ENCODE assay signal across 39 cellular contexts in genomic region chr2:124296470-124296869, GRCh38.
"Had no signal": no experiment of that assay in that cellular context is flagged by ENCODE, and none has a peak within 500 bp of the region (broad histone marks: within the 10 kb centered on the region; RNA-seq: fewer than 3 reads in every experiment).

No MANE protein-coding gene starts in this region.

- H3K27ac Mint-ChIP-seq: activated B cell treated with CpG ODN at 0.5 μM for 24 hours; activated CD4-positive, alpha-beta memory T cell treated with anti-CD3 and anti-CD28 coated beads for 36 hours; activated CD4-positive, alpha-beta T cell treated with anti-CD3 and anti-CD28 coated beads, Interleukin-2, amount 10 ng/mL, durations not matched to agents 24 days and 14 days; activated CD8-positive, alpha-beta T cell treated with anti-CD3 and anti-CD28 coated beads for 36 hours; activated naive CD4-positive, alpha-beta T cell treated with anti-CD3 and anti-CD28 coated beads, Interleukin-2, amount 10 ng/mL, durations not matched to agents 7 days and 5 days; activated naive CD4-positive, alpha-beta T cell treated with anti-CD3 and anti-CD28 coated beads, Interleukin-2, amount 50 U/mL, for 24 hours; activated naive CD8-positive, alpha-beta T cell; activated naive CD8-positive, alpha-beta T cell treated with anti-CD3 and anti-CD28 coated beads, Interleukin-2, amount 10 ng/mL, durations not matched to agents 7 days and 5 days; activated naive CD8-positive, alpha-beta T cell treated with anti-CD3 and anti-CD28 coated beads, Interleukin-2, amount 50 U/mL, for 24 hours; activated T-cell treated with anti-CD3 and anti-CD28 coated beads, Interleukin-2, amount 50 U/mL, for 72 hours; activated T-helper 1 cell treated with anti-CD3 and anti-CD28 coated beads, Interleukin-12 subunit alpha, Interleukin-12 subunit beta, Interleukin-2, Interleukin-4 antibody, amounts not matched to agents 30 ng/mL and 10 ng/mL and 1 ng/mL, durations not matched to agents 14 hours and 24 hours and 36 hours; activated T-helper 17 cell treated with anti-CD3 and anti-CD28 coated beads, Interleukin-2, amount 50 U/mL, for 72 hours; brain; T-helper 1 cell treated with Interleukin-12 subunit alpha and Interleukin-12 subunit beta and Interleukin-4 antibody, amounts not matched to agents 30 μg/mL and 1 μg/mL, for 36 hours; T-helper 2 cell treated with Interferon-gamma antibody and Interleukin-4, amounts not matched to agents 5 μg/mL and 100 μg/mL, for 36 hours had no signal

- DNase-seq: activated B cell treated with CpG ODN at 0.5 μM for 24 hours; activated CD4-positive, alpha-beta memory T cell treated with anti-CD3 and anti-CD28 coated beads for 36 hours; activated CD4-positive, alpha-beta T cell treated with anti-CD3 and anti-CD28 coated beads for 4 hours; activated CD4-positive, alpha-beta T cell treated with anti-CD3 and anti-CD28 coated beads, Interleukin-2, amount 10 ng/mL, durations not matched to agents 24 days and 14 days; activated CD4-positive, alpha-beta T cell treated with anti-CD3 and anti-CD28 coated beads, Interleukin-2, amount 50 U/mL, for 1 hour; activated CD4-positive, alpha-beta T cell treated with anti-CD3 and anti-CD28 coated beads, Interleukin-2, amount 50 U/mL, for 4 hours; activated CD4-positive, CD25-positive, alpha-beta regulatory T cell treated with anti-CD3 and anti-CD28 coated beads, Interleukin-2, amount 50 U/mL, for 72 hours; activated CD8-positive, alpha-beta memory T cell treated with anti-CD3 and anti-CD28 coated beads, Interleukin-2, amount 50 U/mL, for 4 hours; activated CD8-positive, alpha-beta T cell treated with anti-CD3 and anti-CD28 coated beads for 36 hours; activated effector memory CD4-positive, alpha-beta T cell treated with anti-CD3 and anti-CD28 coated beads, Interleukin-2, amount 50 U/mL, for 16 hours; activated gamma-delta T cell treated with Interleukin-2 at 50 U/mL for 16 hours; activated naive CD4-positive, alpha-beta T cell; activated naive CD4-positive, alpha-beta T cell treated with anti-CD3 and anti-CD28 coated beads, Interleukin-2, amount 10 ng/mL, durations not matched to agents 7 days and 5 days; activated naive CD8-positive, alpha-beta T cell treated with anti-CD3 and anti-CD28 coated beads, Interleukin-2, amount 10 ng/mL, durations not matched to agents 7 days and 5 days; activated naive CD8-positive, alpha-beta T cell treated with anti-CD3 and anti-CD28 coated beads, Interleukin-2, amount 50 U/mL, for 24 hours; activated T-cell treated with anti-CD3 and anti-CD28 coated beads for 4 hours; activated T-cell treated with anti-CD3 and anti-CD28 coated beads, Interleukin-2, amount 50 U/mL, for 1 hour; activated T-cell treated with anti-CD3 and anti-CD28 coated beads, Interleukin-2, amount 50 U/mL, for 4 hours; activated T-cell treated with anti-CD3 and anti-CD28 coated beads, Interleukin-2, amount 50 U/mL, for 72 hours; amygdala; anterior cingulate cortex; caudate nucleus; cerebellar nuclear complex; T-helper 1 cell; T-helper 2 cell; T-helper 9 cell had no signal

- H3K36me3 ChIP-seq: ascending aorta, cardiac muscle cell had no signal

- H3K27ac ChIP-seq: ascending aorta, cardiac muscle cell, VCaP had no signal

- H3K36me3 Mint-ChIP-seq: activated CD4-positive, alpha-beta memory T cell treated with anti-CD3 and anti-CD28 coated beads for 36 hours; activated naive CD4-positive, alpha-beta T cell treated with anti-CD3 and anti-CD28 coated beads, Interleukin-2, amount 10 ng/mL, durations not matched to agents 7 days and 5 days; activated naive CD4-positive, alpha-beta T cell treated with anti-CD3 and anti-CD28 coated beads, Interleukin-2, amount 50 U/mL, for 24 hours; activated naive CD8-positive, alpha-beta T cell; activated naive CD8-positive, alpha-beta T cell treated with anti-CD3 and anti-CD28 coated beads, Interleukin-2, amount 10 ng/mL, durations not matched to agents 7 days and 5 days; brain had no signal

- H3K4me1 Mint-ChIP-seq: activated B cell treated with CpG ODN at 0.5 μM for 24 hours; activated CD4-positive, alpha-beta T cell treated with anti-CD3 and anti-CD28 coated beads, Interleukin-2, amount 10 ng/mL, durations not matched to agents 24 days and 14 days; activated naive CD4-positive, alpha-beta T cell treated with anti-CD3 and anti-CD28 coated beads, Interleukin-2, amount 10 ng/mL, durations not matched to agents 7 days and 5 days; activated naive CD4-positive, alpha-beta T cell treated with anti-CD3 and anti-CD28 coated beads, Interleukin-2, amount 50 U/mL, for 24 hours; activated naive CD8-positive, alpha-beta T cell treated with anti-CD3 and anti-CD28 coated beads, Interleukin-2, amount 10 ng/mL, durations not matched to agents 7 days and 5 days; activated naive CD8-positive, alpha-beta T cell treated with anti-CD3 and anti-CD28 coated beads, Interleukin-2, amount 50 U/mL, for 24 hours; activated T-helper 17 cell treated with anti-CD3 and anti-CD28 coated beads, Interleukin-2, amount 50 U/mL, for 72 hours; brain; central memory CD8-positive, alpha-beta T cell had no signal

- H3K9me3 ChIP-seq: ascending aorta had no signal

- H3K4me3 Mint-ChIP-seq: activated B cell treated with CpG ODN at 0.5 μM for 24 hours; activated CD4-positive, alpha-beta memory T cell treated with anti-CD3 and anti-CD28 coated beads for 36 hours; activated CD4-positive, alpha-beta T cell treated with anti-CD3 and anti-CD28 coated beads, Interleukin-2, amount 10 ng/mL, durations not matched to agents 24 days and 14 days; activated CD8-positive, alpha-beta T cell treated with anti-CD3 and anti-CD28 coated beads for 36 hours; activated naive CD4-positive, alpha-beta T cell treated with anti-CD3 and anti-CD28 coated beads, Interleukin-2, amount 10 ng/mL, durations not matched to agents 7 days and 5 days; activated naive CD4-positive, alpha-beta T cell treated with anti-CD3 and anti-CD28 coated beads, Interleukin-2, amount 50 U/mL, for 24 hours; activated naive CD8-positive, alpha-beta T cell; activated naive CD8-positive, alpha-beta T cell treated with anti-CD3 and anti-CD28 coated beads, Interleukin-2, amount 10 ng/mL, durations not matched to agents 7 days and 5 days; activated naive CD8-positive, alpha-beta T cell treated with anti-CD3 and anti-CD28 coated beads, Interleukin-2, amount 50 U/mL, for 24 hours; activated T-cell treated with anti-CD3 and anti-CD28 coated beads, Interleukin-2, amount 50 U/mL, for 4 hours; activated T-cell treated with anti-CD3 and anti-CD28 coated beads, Interleukin-2, amount 50 U/mL, for 72 hours; activated T-helper 1 cell treated with anti-CD3 and anti-CD28 coated beads, Interleukin-12 subunit alpha, Interleukin-12 subunit beta, Interleukin-2, Interleukin-4 antibody, amounts not matched to agents 30 ng/mL and 10 ng/mL and 1 ng/mL, durations not matched to agents 14 hours and 24 hours and 36 hours; activated T-helper 17 cell treated with anti-CD3 and anti-CD28 coated beads, Interleukin-2, amount 50 U/mL, for 72 hours; brain; central memory CD8-positive, alpha-beta T cell; T-helper 1 cell treated with Interleukin-12 subunit alpha and Interleukin-12 subunit beta and Interleukin-4 antibody, amounts not matched to agents 30 μg/mL and 1 μg/mL, for 36 hours; T-helper 2 cell treated with Interferon-gamma antibody and Interleukin-4, amounts not matched to agents 5 μg/mL and 100 μg/mL, for 36 hours had no signal

- H3K4me1 ChIP-seq: ascending aorta had no signal

- H3K27me3 ChIP-seq: ascending aorta, cardiac muscle cell had no signal

- H3K27me3 Mint-ChIP-seq: activated B cell treated with CpG ODN at 0.5 μM for 24 hours; activated CD4-positive, alpha-beta memory T cell treated with anti-CD3 and anti-CD28 coated beads for 36 hours; activated CD4-positive, alpha-beta T cell treated with anti-CD3 and anti-CD28 coated beads, Interleukin-2, amount 10 ng/mL, durations not matched to agents 24 days and 14 days; activated CD8-positive, alpha-beta T cell treated with anti-CD3 and anti-CD28 coated beads for 36 hours; activated naive CD4-positive, alpha-beta T cell treated with anti-CD3 and anti-CD28 coated beads, Interleukin-2, amount 10 ng/mL, durations not matched to agents 7 days and 5 days; activated naive CD4-positive, alpha-beta T cell treated with anti-CD3 and anti-CD28 coated beads, Interleukin-2, amount 50 U/mL, for 24 hours; activated naive CD8-positive, alpha-beta T cell; activated naive CD8-positive, alpha-beta T cell treated with anti-CD3 and anti-CD28 coated beads, Interleukin-2, amount 10 ng/mL, durations not matched to agents 7 days and 5 days; activated naive CD8-positive, alpha-beta T cell treated with anti-CD3 and anti-CD28 coated beads, Interleukin-2, amount 50 U/mL, for 24 hours; activated T-helper 17 cell treated with anti-CD3 and anti-CD28 coated beads, Interleukin-2, amount 50 U/mL, for 72 hours; brain; central memory CD8-positive, alpha-beta T cell had no signal

- FAIRE-seq: bronchial epithelial cell, TTC549 had no signal

- ATAC-seq: activated CD8-positive, alpha-beta T cell treated with anti-CD3 and anti-CD28 coated beads for 36 hours; activated naive CD8-positive, alpha-beta T cell treated with anti-CD3 and anti-CD28 coated beads, Interleukin-2, amount 50 U/mL, for 24 hours; activated T-cell treated with anti-CD3 and anti-CD28 coated beads, Interleukin-2, amount 50 U/mL, for 4 hours; activated T-cell treated with anti-CD3 and anti-CD28 coated beads, Interleukin-2, amount 50 U/mL, for 72 hours; activated T-helper 17 cell treated with anti-CD3 and anti-CD28 coated beads, Interleukin-2, amount 50 U/mL, for 72 hours had no signal

- H3K4me3 ChIP-seq: ascending aorta, cardiac muscle cell had no signal

- H3K9me3 Mint-ChIP-seq: activated CD4-positive, alpha-beta T cell treated with anti-CD3 and anti-CD28 coated beads, Interleukin-2, amount 10 ng/mL, durations not matched to agents 24 days and 14 days; brain had no signal
